14 cellular contexts compared by ENCODE assay signal in the genomic region with DNA sequence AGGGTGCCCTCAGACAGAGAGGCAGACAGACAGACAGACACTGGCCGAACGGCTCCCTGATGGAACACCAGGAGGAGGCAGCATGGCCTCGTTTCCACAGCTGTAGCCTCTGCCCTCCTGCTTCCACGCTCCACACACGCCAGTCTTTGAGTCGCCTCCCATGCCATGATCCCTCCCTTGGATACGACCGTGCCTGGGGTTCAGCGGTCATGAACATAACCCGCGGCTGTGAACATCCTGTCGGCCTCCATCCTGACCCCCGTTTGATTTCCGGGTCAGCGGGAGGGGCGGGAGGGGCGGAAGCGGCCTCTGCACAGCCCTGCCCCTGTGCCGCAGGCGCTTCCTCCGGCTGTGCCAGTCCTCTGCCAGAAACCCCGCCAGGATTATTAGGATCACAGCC. TPM values are rescaled to one million over a fixed set of nuclear protein-coding genes. Genes with fewer than 3 reads are reported as not detected.
DNase-seq lines count a peak whose midpoint lies in the region; ATAC-seq, FAIRE-seq and TF ChIP-seq lines count a peak whose summit lies in the region.
"Had no signal": no experiment of that assay in that cellular context is flagged by ENCODE, and none has a peak within 500 bp of the region (broad histone marks: within the 10 kb centered on the region; RNA-seq: fewer than 3 reads in every experiment).

No MANE protein-coding gene starts in this region.

- H3K27ac ChIP-seq in right cardiac atrium (ENCODE audit: low read length) (no peak overlapping the region), tibial nerve (no peak overlapping the region)

- no peaks in the 10 kb centered on the region for H3K9me3 ChIP-seq in right cardiac atrium (ENCODE audit: control insufficient read depth, low read length)
- H3K9me3 ChIP-seq in tibial nerve: peaks cover 0 to 4% (median 0%) of the 10 kb centered on the region in 4 donors
- H3K9me3 ChIP-seq: Caco-2 had no signal

- H3K4me3 ChIP-seq in right cardiac atrium (ENCODE audit: low read length): no peak overlapping the region
- no peak overlapping the region for H3K4me3 ChIP-seq in tibial nerve

- H3K9me3 Mint-ChIP-seq in stimulated activated naive CD8-positive, alpha-beta T cell treated with anti-CD3 and anti-CD28 coated beads, Interleukin-15, amount 100 ng/mL, for 72 hours: peaks cover 17 to 44% of the 10 kb centered on the region in 2 donors
- peaks cover 4% of the 10 kb centered on the region for H3K9me3 Mint-ChIP-seq in T-helper 1 cell treated with Interleukin-12 subunit alpha and Interleukin-12 subunit beta and Interleukin-4 antibody, amounts not matched to agents 30 μg/mL and 1 μg/mL, for 36 hours
- H3K9me3 Mint-ChIP-seq: mesothelial cell of epicardium had no signal

- no peaks in the 10 kb centered on the region for H3K27me3 ChIP-seq in right cardiac atrium (ENCODE audit: control insufficient read depth, insufficient read depth)
- H3K27me3 ChIP-seq in tibial nerve: no peaks in the 10 kb centered on the region

- DNase-seq in stimulated activated naive CD8-positive, alpha-beta T cell treated with anti-CD3 and anti-CD28 coated beads, Interleukin-15, amount 100 ng/mL, for 72 hours: no peak
- DNase-seq in stimulated activated naive CD8-positive, alpha-beta T cell treated with anti-CD3 and anti-CD28 coated beads, Interleukin-15, Interleukin-2, amounts not matched to agents 100 U/mL and 50 U/mL, for 24 hours: no peak
- peak; percentile 23 to 67 (median 60) for DNase-seq in right cardiac atrium
- DNase-seq in urothelium cell line (ENCODE audit: low spot score): peak; percentile 58
- DNase-seq in tibial nerve (ENCODE audit: low spot score in 2 of 2): no peak
- DNase-seq: Caco-2, caudate nucleus, SHP77 treated with DMSO at 0.1 percent for 48 hours had no signal

- peaks cover 6% of the 10 kb centered on the region for H3K36me3 Mint-ChIP-seq in T-helper 1 cell treated with Interleukin-12 subunit alpha and Interleukin-12 subunit beta and Interleukin-4 antibody, amounts not matched to agents 30 μg/mL and 1 μg/mL, for 36 hours (ENCODE audit: low read depth)
- H3K36me3 Mint-ChIP-seq: mesothelial cell of epicardium had no signal

- H3K36me3 ChIP-seq in tibial nerve: peaks cover 0 to 4% (median 0%) of the 10 kb centered on the region in 3 donors

- intact Hi-C loops in right cardiac atrium (cut with DNase I): no loop called here

- TF ChIP-seq POLR2A in tibial nerve (IDR thresholded peaks at IDR 0.05): no peak

- H3K4me1 Mint-ChIP-seq in stimulated activated naive CD8-positive, alpha-beta T cell treated with anti-CD3 and anti-CD28 coated beads, Interleukin-15, amount 100 ng/mL, for 72 hours: peaks cover 12% of the 10 kb centered on the region
- H3K4me1 Mint-ChIP-seq in T-helper 1 cell treated with Interleukin-12 subunit alpha and Interleukin-12 subunit beta and Interleukin-4 antibody, amounts not matched to agents 30 μg/mL and 1 μg/mL, for 36 hours (ENCODE audit: low read depth): peaks cover 3% of the 10 kb centered on the region
- H3K4me1 Mint-ChIP-seq: mesothelial cell of epicardium had no signal

- no peak for TF ChIP-seq CTCF in tibial nerve (IDR thresholded peaks at IDR 0.05)

- no peak for TF ChIP-seq EP300 in tibial nerve (IDR thresholded peaks at IDR 0.05)

- ATAC-seq in stimulated activated naive CD8-positive, alpha-beta T cell treated with anti-CD3 and anti-CD28 coated beads, Interleukin-15, amount 100 ng/mL, for 72 hours: no peak
- ATAC-seq in stimulated activated naive CD8-positive, alpha-beta T cell treated with anti-CD3 and anti-CD28 coated beads, Interleukin-15, Interleukin-2, amounts not matched to agents 100 U/mL and 50 U/mL, for 24 hours: no peak
- peak; percentile 84 to 93 for ATAC-seq in right cardiac atrium
- no peak for ATAC-seq in GM19455 (IDR thresholded peaks at IDR 0.05; ENCODE audit: unreplicated experiment)
- no peak for ATAC-seq in HG03521 (IDR thresholded peaks at IDR 0.05; ENCODE audit: unreplicated experiment)
- ATAC-seq: sciatic nerve had no signal

- WGBS in right cardiac atrium: 75% methylated on average over 22 of the region's 22 CpGs
- 83 to 85% methylated on average over 22 of the region's 22 CpGs for WGBS in tibial nerve, 2 donors

- peaks cover 1% of the 10 kb centered on the region for H3K4me1 ChIP-seq in right cardiac atrium (ENCODE audit: control insufficient read depth, insufficient read depth, low read length)
- no peaks in the 10 kb centered on the region for H3K4me1 ChIP-seq in tibial nerve
- H3K4me1 ChIP-seq: Caco-2 had no signal

- no peak for FAIRE-seq in urothelium cell line (lab: Jason Lieb, UNC)

- H3K27me3 Mint-ChIP-seq in stimulated activated naive CD8-positive, alpha-beta T cell treated with anti-CD3 and anti-CD28 coated beads, Interleukin-15, amount 100 ng/mL, for 72 hours: no peaks in the 10 kb centered on the region
- no peaks in the 10 kb centered on the region for H3K27me3 Mint-ChIP-seq in T-helper 1 cell treated with Interleukin-12 subunit alpha and Interleukin-12 subunit beta and Interleukin-4 antibody, amounts not matched to agents 30 μg/mL and 1 μg/mL, for 36 hours (ENCODE audit: low read depth)

- peak overlapping the region; percentile 47 to 88 for H3K4me3 Mint-ChIP-seq in stimulated activated naive CD8-positive, alpha-beta T cell treated with anti-CD3 and anti-CD28 coated beads, Interleukin-15, amount 100 ng/mL, for 72 hours
- peak overlapping the region; percentile 64 for H3K4me3 Mint-ChIP-seq in T-helper 1 cell treated with Interleukin-12 subunit alpha and Interleukin-12 subunit beta and Interleukin-4 antibody, amounts not matched to agents 30 μg/mL and 1 μg/mL, for 36 hours
- H3K4me3 Mint-ChIP-seq: mesothelial cell of epicardium had no signal

- peak overlapping the region in 1 of 2 donors; percentile 98 for H3K27ac Mint-ChIP-seq in stimulated activated naive CD8-positive, alpha-beta T cell treated with anti-CD3 and anti-CD28 coated beads, Interleukin-15, amount 100 ng/mL, for 72 hours
- H3K27ac Mint-ChIP-seq in T-helper 1 cell treated with Interleukin-12 subunit alpha and Interleukin-12 subunit beta and Interleukin-4 antibody, amounts not matched to agents 30 μg/mL and 1 μg/mL, for 36 hours: peak overlapping the region; percentile 31
- H3K27ac Mint-ChIP-seq: mesothelial cell of epicardium had no signal

RNA-seq across cellular contexts. Expression of gene GP6, which starts 23.4 kb away (rescaled TPM):
- total RNA-seq in right cardiac atrium (under 1 TPM; 0.26 to 0.71 (median 0.44) TPM), tibial nerve (1 to 10 TPM in 1 of 4 donors, not detected in 3; 1.5 TPM)
- 0.27 TPM for polyA plus RNA-seq in right cardiac atrium
- total RNA-seq: activated CD8-positive, alpha-beta memory T cell treated with anti-CD3 and anti-CD28 coated beads for 36 hours; Caco-2 had no signal

RNA-seq across cellular contexts. Expression of gene RDH13, which starts 48.2 kb away (rescaled TPM):
- total RNA-seq in right cardiac atrium: 10 to 100 TPM; 25.5 to 42.6 (median 31.9) TPM
- polyA plus RNA-seq in right cardiac atrium: 30.1 TPM
- 10 to 100 TPM in 2 of 4 donors, 1 to 10 TPM in 2; 6.3 to 25.7 (median 12.7) TPM for total RNA-seq in tibial nerve

RNA-seq across cellular contexts. Expression of gene NLRP2, which starts 48.5 kb away (rescaled TPM):
- total RNA-seq in right cardiac atrium: 1 to 10 TPM in 1 of 4 donors, under 1 TPM in 2, not detected in 1; 0.39 to 1.7 (median 0.40) TPM
- polyA plus RNA-seq in right cardiac atrium: not detected
- total RNA-seq in tibial nerve: under 1 TPM in 1 of 4 donors, not detected in 3; under 0.01 TPM

Comparison
In these comparisons a context has a peak if more than half of its experiments do, and no peak if none do; other contexts are left out.
1. ATAC-seq: peak in right cardiac atrium (2 of 2); none in stimulated activated naive CD8-positive, alpha-beta T cell treated with anti-CD3 and anti-CD28 coated beads, Interleukin-15, amount 100 ng/mL, for 72 hours (single experiment), stimulated activated naive CD8-positive, alpha-beta T cell treated with anti-CD3 and anti-CD28 coated beads, Interleukin-15, Interleukin-2, amounts not matched to agents 100 U/mL and 50 U/mL, for 24 hours (single experiment), GM19455 (single experiment) and HG03521 (single experiment).
2. DNase-seq: peak in right cardiac atrium (3 of 3) and urothelium cell line (single experiment); none in stimulated activated naive CD8-positive, alpha-beta T cell treated with anti-CD3 and anti-CD28 coated beads, Interleukin-15, amount 100 ng/mL, for 72 hours (0 of 2), stimulated activated naive CD8-positive, alpha-beta T cell treated with anti-CD3 and anti-CD28 coated beads, Interleukin-15, Interleukin-2, amounts not matched to agents 100 U/mL and 50 U/mL, for 24 hours (single experiment) and tibial nerve (0 of 2).